Comparison of ENCODE assay signal across 1 cellular context in genomic region chr13:114281351-114282142, GRCh38.
TF ChIP-seq lines count a peak whose summit lies in the region.

UPF3A (plus strand) TSS chr13:114281601; CDS start chr13:114281640, 39 bp downstream.

TF ChIP-seq in HepG2, 621 proteins besides CTCF, POLR2A, EP300 and RAD21 (continued from another document and continues in another):
- peak; percentile 12 for TF ChIP-seq TFDP2 (CRISPR knock-in tag; IDR thresholded peaks at IDR 0.05)
- TF ChIP-seq TEF (CRISPR knock-in tag; IDR thresholded peaks at IDR 0.05): no peak
- TF ChIP-seq CERS6 (CRISPR knock-in tag; IDR thresholded peaks at IDR 0.05): 0 out of 2 replicates have a peak, but pooled peaks have one; percentile 7
- TF ChIP-seq CENPBD1 (CRISPR knock-in tag; IDR thresholded peaks at IDR 0.05; ENCODE audit: borderline replicate concordance, low read depth): no peak
- TF ChIP-seq FOXP4 (CRISPR knock-in tag; IDR thresholded peaks at IDR 0.05): no peak
- peak; percentile 57; the same call in 1 of the 2 replicates for TF ChIP-seq TCF7 (IDR thresholded peaks at IDR 0.05; ENCODE audit: low read depth)
- TF ChIP-seq SRSF1 (optimal IDR thresholded peaks at IDR 0.05; ENCODE audit: low read depth, low read length): peak; percentile 31
- peak; percentile 79 for TF ChIP-seq AGO1 (IDR thresholded peaks at IDR 0.05; ENCODE audit: low read depth, low read length, poor library complexity, severe bottlenecking)
- no peak for TF ChIP-seq RFX1 (IDR thresholded peaks at IDR 0.05)
- peak; percentile 82; the same call in 1 of the 2 replicates for TF ChIP-seq RXRA (CRISPR knock-in tag; IDR thresholded peaks at IDR 0.05)
- peak; percentile 66 for TF ChIP-seq THAP11 (CRISPR knock-in tag; IDR thresholded peaks at IDR 0.05)
- TF ChIP-seq MAX (IDR thresholded peaks at IDR 0.05): no peak; the same call in 1 of the 2 replicates
- no peak for TF ChIP-seq ZNF326 (CRISPR knock-in tag; IDR thresholded peaks at IDR 0.05; ENCODE audit: borderline replicate concordance)
- no peak; the same call in 1 of the 2 replicates for TF ChIP-seq HNF4A (CRISPR knock-in tag; IDR thresholded peaks at IDR 0.05)
- no peak for TF ChIP-seq ZNF180 (CRISPR knock-in tag; IDR thresholded peaks at IDR 0.05; ENCODE audit: borderline replicate concordance, low read depth)
- TF ChIP-seq DR1 (CRISPR knock-in tag; IDR thresholded peaks at IDR 0.05): no peak
- no peak for TF ChIP-seq KDM3A (CRISPR knock-in tag; IDR thresholded peaks at IDR 0.05; ENCODE audit: low read depth)
- peak; percentile 32; the same call in 1 of the 2 replicates for TF ChIP-seq THAP8 (CRISPR knock-in tag; IDR thresholded peaks at IDR 0.05; ENCODE audit: borderline replicate concordance)
- peak; percentile 5; the same call in 1 of the 2 replicates for TF ChIP-seq TGIF2 (CRISPR knock-in tag; IDR thresholded peaks at IDR 0.05)
- no peak for TF ChIP-seq ARID3A (IDR thresholded peaks at IDR 0.05; ENCODE audit: low read depth, low read length)
- TF ChIP-seq MLX (CRISPR knock-in tag; IDR thresholded peaks at IDR 0.05): peak; percentile 50; the same call in 1 of the 2 replicates
- no peak for TF ChIP-seq HNF4G (IDR thresholded peaks at IDR 0.05; ENCODE audit: borderline replicate concordance, low read depth, low read length)
- TF ChIP-seq HNF4G (CRISPR knock-in tag; IDR thresholded peaks at IDR 0.05; ENCODE audit: borderline replicate concordance, low read depth): no peak
- no peak for TF ChIP-seq FOSL1 (CRISPR knock-in tag; IDR thresholded peaks at IDR 0.05; ENCODE audit: borderline replicate concordance)
- no peak for TF ChIP-seq SOX6 (IDR thresholded peaks at IDR 0.05)
- TF ChIP-seq SOX6 (CRISPR knock-in tag; IDR thresholded peaks at IDR 0.05): peak; percentile 11; the same call in 1 of the 2 replicates
- no peak for TF ChIP-seq ZBTB21 (CRISPR knock-in tag; IDR thresholded peaks at IDR 0.05)
- TF ChIP-seq POLR2AphosphoS5 (IDR thresholded peaks at IDR 0.05; ENCODE audit: low read depth, low read length): peak; percentile 67; the same call in 1 of the 2 replicates
- TF ChIP-seq IKZF5 (CRISPR knock-in tag; IDR thresholded peaks at IDR 0.05): peak; percentile 64; the same call in 1 of the 2 replicates
- TF ChIP-seq HNRNPL (IDR thresholded peaks at IDR 0.05; ENCODE audit: low read depth, low read length): no peak
- TF ChIP-seq PREB (CRISPR knock-in tag; IDR thresholded peaks at IDR 0.05): no peak
- TF ChIP-seq HNRNPH1 (optimal IDR thresholded peaks at IDR 0.05; ENCODE audit: low read depth, low read length): no peak
- TF ChIP-seq TFE3 (CRISPR knock-in tag; IDR thresholded peaks at IDR 0.05): peak; percentile 44; the same call in 1 of the 2 replicates
- peak; percentile 73 for TF ChIP-seq MYPOP (CRISPR knock-in tag; IDR thresholded peaks at IDR 0.05)
- peak; percentile 67; the same call in 1 of the 2 replicates for TF ChIP-seq ZNF274 (CRISPR knock-in tag; IDR thresholded peaks at IDR 0.05)
- no peak for TF ChIP-seq HIC2 (CRISPR knock-in tag; IDR thresholded peaks at IDR 0.05; ENCODE audit: low read depth)
- TF ChIP-seq NFYC (CRISPR knock-in tag; IDR thresholded peaks at IDR 0.05): no peak
- peak; percentile 87 for TF ChIP-seq PHF8 (CRISPR knock-in tag; IDR thresholded peaks at IDR 0.05)
- no peak for TF ChIP-seq XBP1 (CRISPR knock-in tag; IDR thresholded peaks at IDR 0.05)
- no peak for TF ChIP-seq ZNF367 (CRISPR knock-in tag; IDR thresholded peaks at IDR 0.05; ENCODE audit: borderline replicate concordance)
- no peak for TF ChIP-seq ZNF329 (CRISPR knock-in tag; IDR thresholded peaks at IDR 0.05; ENCODE audit: low read depth)
- no peak for TF ChIP-seq ZNF597 (CRISPR knock-in tag; IDR thresholded peaks at IDR 0.05)
- TF ChIP-seq NONO (IDR thresholded peaks at IDR 0.05): no peak
- TF ChIP-seq NONO (CRISPR knock-in tag; conservative IDR thresholded peaks at IDR 0.05): peak; percentile 90
- TF ChIP-seq ZNF431 (CRISPR knock-in tag; IDR thresholded peaks at IDR 0.05; ENCODE audit: borderline replicate concordance, low read depth): 0 out of 2 replicates have a peak, but pooled peaks have one; percentile 31
